Comparison of ENCODE assay signal across 12 cellular contexts in the genomic region with DNA sequence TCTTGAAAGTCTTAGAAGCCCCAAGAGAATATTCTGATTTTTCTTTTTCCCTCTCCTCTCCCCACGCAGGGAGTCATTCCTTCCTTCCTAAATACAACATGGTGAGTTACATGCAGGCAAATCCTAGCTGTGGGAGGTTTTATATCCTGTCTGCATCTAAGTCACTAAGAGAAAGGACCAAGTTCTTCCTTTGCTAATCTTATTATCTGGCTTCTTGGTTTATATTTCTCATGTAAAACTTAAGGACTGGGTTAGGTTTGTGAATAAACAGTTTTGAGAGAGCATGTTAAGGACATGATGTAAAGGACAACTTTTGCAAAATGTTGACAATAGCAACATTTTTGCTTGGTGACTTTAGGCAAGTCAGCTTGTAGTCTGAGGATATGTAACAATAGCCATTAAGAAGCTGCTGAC.
DNase-seq lines count a peak whose midpoint lies in the region; ATAC-seq and TF ChIP-seq lines count a peak whose summit lies in the region.
"Had no signal": no experiment of that assay in that cellular context is flagged by ENCODE, and none has a peak within 500 bp of the region (broad histone marks: within the 10 kb centered on the region; RNA-seq: fewer than 3 reads in every experiment).

No MANE protein-coding gene starts in this region.

- H3K4me2 ChIP-seq in OCI-LY3 (ENCODE audit: low read length), result peak overlapping the region; percentile 81

- no peaks in the 10 kb centered on the region for H4K20me1 ChIP-seq in OCI-LY3 (ENCODE audit: insufficient read depth, low read length)

- H3K4me3 ChIP-seq in OCI-LY3 (ENCODE audit: low read length) (peak overlapping the region; percentile 51), fibroblast of mammary gland (ENCODE audit: control insufficient read depth, low read depth, low read length) (no peak overlapping the region), rectal smooth muscle tissue (ENCODE audit: low read length) (no peak overlapping the region)
- H3K4me3 ChIP-seq: cardiac muscle cell had no signal

- H3K9ac ChIP-seq in OCI-LY3 (ENCODE audit: low read length) (peak overlapping the region; percentile 95), rectal smooth muscle tissue (ENCODE audit: low read length) (no peak overlapping the region)

- H3K27ac ChIP-seq in OCI-LY3 (ENCODE audit: low read length), result peak overlapping the region; percentile 98
- H3K27ac ChIP-seq in rectal smooth muscle tissue (ENCODE audit: low read depth, low read length), result peak overlapping the region; percentile 57
- H3K27ac ChIP-seq: cardiac muscle cell had no signal

- no peaks in the 10 kb centered on the region for H3K9me3 ChIP-seq in OCI-LY3 (ENCODE audit: insufficient read depth, low read length)
- H3K9me3 ChIP-seq: upper lobe of left lung had no signal

- ATAC-seq in GM21390 (IDR thresholded peaks at IDR 0.05; ENCODE audit: unreplicated experiment) (no peak), HG02759 (IDR thresholded peaks at IDR 0.05; ENCODE audit: unreplicated experiment) (no peak), HG03045 (IDR thresholded peaks at IDR 0.05; ENCODE audit: unreplicated experiment) (no peak)

- H3K4me1 ChIP-seq in OCI-LY3 (ENCODE audit: low read length), result peaks cover 96% of the 10 kb centered on the region
- H3K4me1 ChIP-seq in rectal smooth muscle tissue (ENCODE audit: control insufficient read depth, insufficient read depth, low read length), result peaks cover 8% of the 10 kb centered on the region

- DNase-seq in GM03348 (ENCODE audit: low spot score), result peak; percentile 16
- DNase-seq in fibroblast of mammary gland (ENCODE audit: low read depth), result peak; percentile 29
- no peak for DNase-seq in NCI-H2227 (lab: John Stamatoyannopoulos, UW; ENCODE audit: unreplicated experiment)
- DNase-seq: Calu3, NCI-H2171, upper lobe of left lung had no signal

- no peak overlapping the region for H2AFZ ChIP-seq in OCI-LY3 (ENCODE audit: low read depth, low read length)

- H3K79me2 ChIP-seq in OCI-LY3 (ENCODE audit: low read length), result no peaks in the 10 kb centered on the region

- TF ChIP-seq CTCF in OCI-LY3 (IDR thresholded peaks at IDR 0.05; ENCODE audit: low read depth, low read length) (no peak), fibroblast of mammary gland (conservative IDR thresholded peaks at IDR 0.05; ENCODE audit: control insufficient read depth, insufficient read depth, low read depth, low read length) (no peak)

- no peaks in the 10 kb centered on the region for H3K27me3 ChIP-seq in OCI-LY3 (ENCODE audit: low read depth, low read length)
- no peaks in the 10 kb centered on the region for H3K27me3 ChIP-seq in rectal smooth muscle tissue (ENCODE audit: control insufficient read depth, insufficient read depth, low read length)
- H3K27me3 ChIP-seq: cardiac muscle cell, upper lobe of left lung had no signal

- H3K36me3 ChIP-seq in OCI-LY3 (replicated peaks; ENCODE audit: low read depth, low read length) (no peaks in the 10 kb centered on the region), rectal smooth muscle tissue (ENCODE audit: control insufficient read depth, insufficient read depth, low read length) (no peaks in the 10 kb centered on the region)
- H3K36me3 ChIP-seq: cardiac muscle cell, upper lobe of left lung had no signal
